Comparison of ENCODE assay signal across 36 cellular contexts in the genomic region with DNA sequence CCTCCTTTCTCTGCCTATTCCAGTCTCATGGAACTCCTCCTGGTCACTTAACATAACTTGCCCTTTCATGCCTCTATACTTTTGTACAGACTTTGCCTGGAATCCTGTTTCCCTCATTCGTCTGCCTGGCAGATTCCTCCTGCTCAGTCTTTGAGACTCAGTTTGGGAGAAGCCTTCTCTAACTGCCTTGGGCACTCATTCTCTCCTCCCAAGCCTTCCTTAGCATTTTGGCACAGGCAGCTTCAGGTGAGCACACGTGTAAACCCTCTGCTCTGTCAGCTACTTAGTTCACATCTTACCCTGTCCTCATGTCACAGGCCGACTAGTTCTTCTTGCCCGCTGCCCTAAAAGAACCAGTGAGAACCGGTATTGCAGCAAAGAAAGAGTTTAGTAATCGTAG. TPM values are rescaled to one million over a fixed set of nuclear protein-coding genes. Genes with fewer than 3 reads are reported as not detected.
A peak's percentile ranks its signal among the peaks of the same experiment; 100 is the strongest.
DNase-seq lines count a peak whose midpoint lies in the region; ATAC-seq, FAIRE-seq and TF ChIP-seq lines count a peak whose summit lies in the region.
"Had no signal": no experiment of that assay in that cellular context is flagged by ENCODE, and none has a peak within 500 bp of the region (broad histone marks: within the 10 kb centered on the region; RNA-seq: fewer than 3 reads in every experiment).

No MANE protein-coding gene starts in this region.

- no peak overlapping the region for H3K4me3 Mint-ChIP-seq in endothelial cell (ENCODE audit: unreplicated experiment)
- H3K4me3 Mint-ChIP-seq: activated CD4-positive, alpha-beta memory T cell treated with anti-CD3 and anti-CD28 coated beads for 36 hours; activated naive CD4-positive, alpha-beta T cell treated with anti-CD3 and anti-CD28 coated beads for 36 hours; activated T-helper 1 cell treated with anti-CD3 and anti-CD28 coated beads, Interleukin-12 subunit alpha, Interleukin-12 subunit beta, Interleukin-2, Interleukin-4 antibody, amounts not matched to agents 30 ng/mL and 10 ng/mL and 1 ng/mL, durations not matched to agents 14 hours and 24 hours and 36 hours; central memory CD8-positive, alpha-beta T cell; endodermal cell had no signal

- WGBS in upper lobe of left lung, 2 donors: 80 to 87% methylated on average over 6 of the region's 6 CpGs

- no peak for FAIRE-seq in kidney (lab: Jason Lieb, UNC)
- FAIRE-seq: GM12892, islet of Langerhans had no signal

- no peak for TF ChIP-seq POLR2A in upper lobe of left lung (IDR thresholded peaks at IDR 0.05)

- TF ChIP-seq EP300 in upper lobe of left lung (IDR thresholded peaks at IDR 0.05): no peak

- no peaks in the 10 kb centered on the region for H3K4me1 ChIP-seq in cardiac muscle cell (ENCODE audit: low read depth)
- peaks cover 0 to 10% of the 10 kb centered on the region in 2 donors for H3K4me1 ChIP-seq in kidney (ENCODE audit: control insufficient read depth in 1 of 2, insufficient read depth in 1 of 2, low read depth in 1 of 2, low read length in 2 of 2)
- H3K4me1 ChIP-seq in osteoblast (ENCODE audit: insufficient read depth, low read length): peaks cover 4% of the 10 kb centered on the region
- H3K4me1 ChIP-seq in upper lobe of left lung: peaks cover 0 to 1% (median 0%) of the 10 kb centered on the region in 4 donors

- intact Hi-C loops in Right ventricle myocardium inferior (cut with DNase I): no loop called here
- intact Hi-C loops in kidney (cut with DNase I): no loop called here

- no peaks in the 10 kb centered on the region for H3K9me3 Mint-ChIP-seq in endothelial cell (ENCODE audit: unreplicated experiment)
- H3K9me3 Mint-ChIP-seq: activated CD4-positive, alpha-beta memory T cell treated with anti-CD3 and anti-CD28 coated beads for 36 hours; activated naive CD4-positive, alpha-beta T cell treated with anti-CD3 and anti-CD28 coated beads for 36 hours; activated T-helper 1 cell treated with anti-CD3 and anti-CD28 coated beads, Interleukin-12 subunit alpha, Interleukin-12 subunit beta, Interleukin-2, Interleukin-4 antibody, amounts not matched to agents 30 ng/mL and 10 ng/mL and 1 ng/mL, durations not matched to agents 14 hours and 24 hours and 36 hours; central memory CD8-positive, alpha-beta T cell had no signal

- H3K36me3 ChIP-seq in cardiac muscle cell (no peaks in the 10 kb centered on the region), kidney (ENCODE audit: control insufficient read depth in 1 of 2, insufficient read depth in 2 of 2, low read length in 2 of 2) (no peaks in the 10 kb centered on the region), osteoblast (ENCODE audit: insufficient read depth, low read length) (no peaks in the 10 kb centered on the region), upper lobe of left lung (no peaks in the 10 kb centered on the region)
- H3K36me3 ChIP-seq: neutrophil, stomach, tibial artery had no signal

- ATAC-seq in Right ventricle myocardium inferior (no peak), GM18520 (IDR thresholded peaks at IDR 0.05; ENCODE audit: unreplicated experiment) (no peak), upper lobe of left lung (ENCODE audit: low FRiP score in 2 of 2) (no peak)
- ATAC-seq: activated CD4-positive, CD25-positive, alpha-beta regulatory T cell treated with anti-CD3 and anti-CD28 coated beads, Interleukin-2, amount 50 U/mL, for 24 hours; sciatic nerve had no signal

- no peaks in the 10 kb centered on the region for H3K27me3 ChIP-seq in cardiac muscle cell
- H3K27me3 ChIP-seq in osteoblast (ENCODE audit: insufficient read depth, low read length): no peaks in the 10 kb centered on the region
- no peaks in the 10 kb centered on the region for H3K27me3 ChIP-seq in upper lobe of left lung
- H3K27me3 ChIP-seq: neutrophil, stomach, tibial artery had no signal

- no peak overlapping the region for H3K27ac Mint-ChIP-seq in endothelial cell (ENCODE audit: unreplicated experiment)
- H3K27ac Mint-ChIP-seq: activated CD4-positive, alpha-beta memory T cell treated with anti-CD3 and anti-CD28 coated beads for 36 hours; activated naive CD4-positive, alpha-beta T cell treated with anti-CD3 and anti-CD28 coated beads for 36 hours; activated T-helper 1 cell treated with anti-CD3 and anti-CD28 coated beads, Interleukin-12 subunit alpha, Interleukin-12 subunit beta, Interleukin-2, Interleukin-4 antibody, amounts not matched to agents 30 ng/mL and 10 ng/mL and 1 ng/mL, durations not matched to agents 14 hours and 24 hours and 36 hours; endodermal cell; progenitor cell of endocrine pancreas had no signal

- H3K36me3 Mint-ChIP-seq in endothelial cell (ENCODE audit: low read depth, unreplicated experiment): peaks cover 5% of the 10 kb centered on the region

- H3K4me2 ChIP-seq in osteoblast (ENCODE audit: insufficient read depth, low read length): no peak overlapping the region
- H3K4me2 ChIP-seq: PC-9 had no signal

- no peak overlapping the region for H3K4me3 ChIP-seq in cardiac muscle cell
- H3K4me3 ChIP-seq in kidney (ENCODE audit: low read length in 2 of 2): peak overlapping the region; percentile 5 to 24
- no peak overlapping the region for H3K4me3 ChIP-seq in osteoblast (ENCODE audit: insufficient read depth, low read length)
- H3K4me3 ChIP-seq in upper lobe of left lung: no peak overlapping the region
- H3K4me3 ChIP-seq: PC-9, stomach, tibial artery had no signal

- DNase-seq in cardiac muscle cell (ENCODE audit: low read depth in 1 of 2, low spot score in 1 of 2) (no peak), Right ventricle myocardium inferior (ENCODE audit: missing footprints) (no peak), kidney (no peak), osteoblast (ENCODE audit: insufficient read length, low spot score, missing footprints) (no peak), activated T-cell treated with anti-CD3 and anti-CD28 coated beads for 4 hours (no peak), endothelial cell (ENCODE audit: low spot score) (no peak), upper lobe of left lung (no peak)
- DNase-seq: 8988T; activated CD4-positive, alpha-beta memory T cell treated with anti-CD3 and anti-CD28 coated beads for 36 hours; activated naive CD4-positive, alpha-beta T cell treated with anti-CD3 and anti-CD28 coated beads for 36 hours; C1 segment of cervical spinal cord; dermis blood vessel endothelial cell; DMS153; endodermal cell; H7; hypothalamus; MM.1S; NCI-H1436; NCI-H2081 treated with DMSO at 0.1 percent for 48 hours; NCI-H226; NCI-H526 treated with DMSO at 0.1 percent for 48 hours; NK-92 treated with Interleukin-12 subunit alpha and Interleukin-12 subunit beta, amount 100 ng/mL, for 24 hours; stimulated activated CD4-positive, alpha-beta T cell treated with anti-CD3 and anti-CD28 coated beads, Interleukin-4, amount 100 ng/mL, for 1 hour; stomach; T-helper 2 cell; tibial artery had no signal

- peaks cover 4% of the 10 kb centered on the region for H3K27me3 Mint-ChIP-seq in endothelial cell (ENCODE audit: unreplicated experiment)
- H3K27me3 Mint-ChIP-seq: central memory CD8-positive, alpha-beta T cell; progenitor cell of endocrine pancreas had no signal

- H2AFZ ChIP-seq in osteoblast (ENCODE audit: low read length): peak overlapping the region; percentile 15
- H2AFZ ChIP-seq: PC-9 had no signal

- peak overlapping the region; percentile 29 to 30 for H3K9ac ChIP-seq in kidney (ENCODE audit: low read length in 2 of 2)

- TF ChIP-seq CTCF in cardiac muscle cell (IDR thresholded peaks at IDR 0.05; ENCODE audit: low read depth, low read length) (no peak), kidney (IDR thresholded peaks at IDR 0.05; ENCODE audit: borderline replicate concordance, extremely low read depth, insufficient read depth) (no peak), osteoblast (IDR thresholded peaks at IDR 0.05; ENCODE audit: extremely low read depth, low read depth, low read length) (no peak), endothelial cell (IDR thresholded peaks at IDR 0.05; ENCODE audit: unreplicated experiment) (no peak), upper lobe of left lung (IDR thresholded peaks at IDR 0.05) (no peak)

- H3K79me2 ChIP-seq in osteoblast (ENCODE audit: insufficient read depth, low read length): no peaks in the 10 kb centered on the region

- peaks cover 3% of the 10 kb centered on the region for H3K4me1 Mint-ChIP-seq in endothelial cell (ENCODE audit: unreplicated experiment)
- H3K4me1 Mint-ChIP-seq: central memory CD8-positive, alpha-beta T cell had no signal

- H3K27ac ChIP-seq in cardiac muscle cell (peak overlapping the region; percentile 8), kidney (ENCODE audit: low read depth in 2 of 2, low read length in 2 of 2) (peak overlapping the region; percentile 23 to 53), osteoblast (ENCODE audit: low read depth, low read length) (no peak overlapping the region), upper lobe of left lung (no peak overlapping the region)
- H3K27ac ChIP-seq: neutrophil, PC-9, stomach, tibial artery had no signal

- H4K20me1 ChIP-seq in osteoblast (ENCODE audit: insufficient read depth, low read length): no peaks in the 10 kb centered on the region

- H3K9me3 ChIP-seq in cardiac muscle cell (ENCODE audit: low read depth) (no peaks in the 10 kb centered on the region), kidney (ENCODE audit: control insufficient read depth in 1 of 2, low read length in 2 of 2) (no peaks in the 10 kb centered on the region), osteoblast (ENCODE audit: low read depth, low read length) (no peaks in the 10 kb centered on the region), upper lobe of left lung (no peaks in the 10 kb centered on the region)
- H3K9me3 ChIP-seq: neutrophil, stomach, tibial artery had no signal

RNA-seq across cellular contexts. Expression of a gene that starts 6.0 kb away (rescaled TPM):
- total RNA-seq in cardiac muscle cell (15.9 and 32.6 TPM in 2 replicates), Right ventricle myocardium inferior (88.0 TPM), kidney (41.2 TPM), osteoblast (22.8 and 68.7 TPM in 2 replicates), endothelial cell (ENCODE audit: unreplicated experiment) (47.9 TPM), upper lobe of left lung (10 to 100 TPM in 5 of 6 donors, 1 to 10 TPM in 1; 9.0 to 66.3 (median 26.4) TPM)
- polyA plus RNA-seq in cardiac muscle cell (26.7 and 40.8 TPM in 2 replicates), kidney (ENCODE audit: insufficient read depth, low read depth, low replicate concordance) (31.3 TPM)

Comparison
In these comparisons a context has a peak if more than half of its experiments do, and no peak if none do; other contexts are left out.
1. H3K27ac ChIP-seq: peak in cardiac muscle cell (single experiment) and kidney (2 of 2); none in osteoblast (single experiment) and upper lobe of left lung (0 of 4).
2. H3K4me3 ChIP-seq: peak in kidney (2 of 2); none in cardiac muscle cell (single experiment), osteoblast (single experiment) and upper lobe of left lung (0 of 4).